14 cellular contexts compared by ENCODE assay signal in the genomic region with DNA sequence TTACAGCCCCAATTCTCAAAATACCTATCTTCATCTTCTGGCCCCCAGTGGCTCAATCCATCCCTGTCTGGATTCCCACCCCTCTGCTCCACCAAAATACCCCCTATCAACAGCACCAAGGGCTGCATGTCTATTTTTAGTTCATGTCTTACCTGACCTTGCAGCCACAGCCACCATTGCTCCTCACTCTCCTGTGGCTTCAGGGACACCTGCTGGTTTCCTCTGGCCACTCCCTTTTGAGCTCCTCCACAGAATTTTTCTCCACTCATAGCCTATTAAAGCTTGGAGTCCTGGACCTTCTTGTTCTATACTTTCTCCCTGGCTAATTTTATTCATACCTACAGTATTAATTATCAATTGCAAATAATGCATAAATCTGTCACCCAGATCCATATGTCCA.
DNase-seq lines count a peak whose midpoint lies in the region; ATAC-seq and TF ChIP-seq lines count a peak whose summit lies in the region.
"Had no signal": no experiment of that assay in that cellular context is flagged by ENCODE, and none has a peak within 500 bp of the region (broad histone marks: within the 10 kb centered on the region; RNA-seq: fewer than 3 reads in every experiment).

No MANE protein-coding gene starts in this region.

- H3K4me3 ChIP-seq in WERI-Rb-1 (ENCODE audit: low read depth, low read length), result no peak overlapping the region
- no peak overlapping the region for H3K4me3 ChIP-seq in mucosa of descending colon
- H3K4me3 ChIP-seq in gastroesophageal sphincter, result no peak overlapping the region
- H3K4me3 ChIP-seq: gastrocnemius medialis, lower lobe of right lung had no signal

- TF ChIP-seq CTCF in WERI-Rb-1 (IDR thresholded peaks at IDR 0.05; ENCODE audit: low read depth, low read length), result peak; percentile 65
- TF ChIP-seq CTCF in mucosa of descending colon (IDR thresholded peaks at IDR 0.05), result no peak
- no peak for TF ChIP-seq CTCF in gastroesophageal sphincter (IDR thresholded peaks at IDR 0.05)
- TF ChIP-seq CTCF in WTC11 (IDR thresholded peaks at IDR 0.05), result no peak

- no peaks in the 10 kb centered on the region for H3K4me1 Mint-ChIP-seq in activated CD4-positive, alpha-beta T cell treated with anti-CD3 and anti-CD28 coated beads for 36 hours
- H3K4me1 Mint-ChIP-seq in WTC11, result peaks cover 2% of the 10 kb centered on the region; the same call in 1 of the 2 replicates

- DNase-seq in ELR (ENCODE audit: low read depth) (peak; percentile 28), NCI-H1105 treated with DMSO at 0.1 percent for 48 hours (lab: John Stamatoyannopoulos, UW) (peak; percentile 61), WERI-Rb-1 (peak; percentile 63), mucosa of descending colon (peak in 1 of 3 donors; percentile 9), WTC11 (ENCODE audit: low spot score) (no peak)
- no peak for DNase-seq in activated CD4-positive, alpha-beta T cell treated with anti-CD3 and anti-CD28 coated beads for 36 hours
- DNase-seq: gastrocnemius medialis; lower lobe of right lung; NCI-H524 treated with DMSO at 0.1 percent for 48 hours; posterior cingulate gyrus; stimulated activated CD4-positive, alpha-beta T cell treated with anti-CD3 and anti-CD28 coated beads, Interleukin-4, amount 100 ng/mL, for 1 hour had no signal

- H3K9me3 ChIP-seq in WERI-Rb-1 (ENCODE audit: severe bottlenecking) (no peaks in the 10 kb centered on the region), mucosa of descending colon (no peaks in the 10 kb centered on the region), gastroesophageal sphincter (no peaks in the 10 kb centered on the region)
- H3K9me3 ChIP-seq: gastrocnemius medialis, lower lobe of right lung had no signal

- no peak overlapping the region for H3K4me3 Mint-ChIP-seq in activated CD4-positive, alpha-beta T cell treated with anti-CD3 and anti-CD28 coated beads for 36 hours
- no peak overlapping the region for H3K4me3 Mint-ChIP-seq in WTC11
- H3K4me3 Mint-ChIP-seq: stimulated activated naive CD8-positive, alpha-beta T cell treated with anti-CD3 and anti-CD28 coated beads, Interleukin-15, Interleukin-2, amounts not matched to agents 100 ng/mL and 50 ng/mL, for 24 hours had no signal

- ATAC-seq in mucosa of descending colon (peak; percentile 28), HG02938 (IDR thresholded peaks at IDR 0.05; ENCODE audit: unreplicated experiment) (no peak), gastroesophageal sphincter (no peak), WTC11 (no peak)
- ATAC-seq in activated CD4-positive, alpha-beta T cell treated with anti-CD3 and anti-CD28 coated beads for 36 hours, result no peak
- ATAC-seq: gastrocnemius medialis, lower lobe of right lung had no signal

- H3K4me1 ChIP-seq in mucosa of descending colon (ENCODE audit: low read depth) (no peaks in the 10 kb centered on the region), gastroesophageal sphincter (no peaks in the 10 kb centered on the region)
- H3K4me1 ChIP-seq: gastrocnemius medialis, lower lobe of right lung had no signal

- H3K27me3 ChIP-seq in WERI-Rb-1 (ENCODE audit: insufficient read depth, low read depth, severe bottlenecking) (no peaks in the 10 kb centered on the region), gastroesophageal sphincter (peaks cover 5% of the 10 kb centered on the region)
- H3K27me3 ChIP-seq: gastrocnemius medialis had no signal

- H3K27ac ChIP-seq in WERI-Rb-1 (no peak overlapping the region), gastroesophageal sphincter (no peak overlapping the region)
- H3K27ac ChIP-seq: gastrocnemius medialis, lower lobe of right lung had no signal

- H3K27ac Mint-ChIP-seq in activated CD4-positive, alpha-beta T cell treated with anti-CD3 and anti-CD28 coated beads for 36 hours, result no peak overlapping the region
- no peak overlapping the region for H3K27ac Mint-ChIP-seq in WTC11
- H3K27ac Mint-ChIP-seq: stimulated activated naive CD8-positive, alpha-beta T cell treated with anti-CD3 and anti-CD28 coated beads, Interleukin-15, Interleukin-2, amounts not matched to agents 100 ng/mL and 50 ng/mL, for 24 hours had no signal

- no peaks in the 10 kb centered on the region for H3K36me3 Mint-ChIP-seq in activated CD4-positive, alpha-beta T cell treated with anti-CD3 and anti-CD28 coated beads for 36 hours (ENCODE audit: low read depth)
- H3K36me3 Mint-ChIP-seq in WTC11, result no peaks in the 10 kb centered on the region

- TF ChIP-seq POLR2A in gastroesophageal sphincter (IDR thresholded peaks at IDR 0.05), result no peak

- no peak for TF ChIP-seq EP300 in gastroesophageal sphincter (IDR thresholded peaks at IDR 0.05)

- CTCF ChIA-PET in activated CD4-positive, alpha-beta T cell treated with anti-CD3 and anti-CD28 coated beads for 36 hours (lab: Charles Lee), result interaction anchor here (0.6 to 0.8 kb wide), 2 partner anchors 62 to 347 kb away, joined by 3 read pairs; no protein-coding TSS in a partner anchor
- CTCF ChIA-PET in WTC11 (lab: Charles Lee), result interaction anchor here (0.6 to 0.7 kb wide), 2 partner anchors 295 to 325 kb away, joined by 6 read pairs; no protein-coding TSS in a partner anchor

- no peaks in the 10 kb centered on the region for H3K9me3 Mint-ChIP-seq in activated CD4-positive, alpha-beta T cell treated with anti-CD3 and anti-CD28 coated beads for 36 hours (ENCODE audit: low read depth)
- H3K9me3 Mint-ChIP-seq in WTC11, result no peaks in the 10 kb centered on the region
- H3K9me3 Mint-ChIP-seq: stimulated activated naive CD8-positive, alpha-beta T cell treated with anti-CD3 and anti-CD28 coated beads, Interleukin-15, Interleukin-2, amounts not matched to agents 100 ng/mL and 50 ng/mL, for 24 hours had no signal

- POLR2A ChIA-PET in activated CD4-positive, alpha-beta T cell treated with anti-CD3 and anti-CD28 coated beads for 36 hours (lab: Charles Lee), result no interaction called here
- POLR2A ChIA-PET in WTC11 (lab: Charles Lee), result no interaction called here

- intact Hi-C loops in mucosa of descending colon (cut with DNase I, micrococcal nuclease), result no loop called here
- intact Hi-C loops in activated CD4-positive, alpha-beta T cell treated with anti-CD3 and anti-CD28 coated beads for 36 hours (cut with DNase I, micrococcal nuclease), result loop anchor here in 1 of 2 experiments (10.0 kb wide), 1 partner anchor 59 kb away; no protein-coding TSS in a partner anchor

- H3K36me3 ChIP-seq in WERI-Rb-1 (no peaks in the 10 kb centered on the region), mucosa of descending colon (ENCODE audit: low read depth) (no peaks in the 10 kb centered on the region), gastroesophageal sphincter (no peaks in the 10 kb centered on the region)
- H3K36me3 ChIP-seq: gastrocnemius medialis, lower lobe of right lung had no signal

- H3K27me3 Mint-ChIP-seq in activated CD4-positive, alpha-beta T cell treated with anti-CD3 and anti-CD28 coated beads for 36 hours, result no peaks in the 10 kb centered on the region
- no peaks in the 10 kb centered on the region for H3K27me3 Mint-ChIP-seq in WTC11 (ENCODE audit: low read depth)
- H3K27me3 Mint-ChIP-seq: stimulated activated naive CD8-positive, alpha-beta T cell treated with anti-CD3 and anti-CD28 coated beads, Interleukin-15, Interleukin-2, amounts not matched to agents 100 ng/mL and 50 ng/mL, for 24 hours had no signal

TF ChIP-seq in WTC11, 78 proteins besides CTCF, POLR2A, EP300 and RAD21 (continues in another document):
- TF ChIP-seq GTF2I (CRISPR knock-in tag; conservative IDR thresholded peaks at IDR 0.05), result no peak
- no peak for TF ChIP-seq ZBTB21 (CRISPR knock-in tag; IDR thresholded peaks at IDR 0.05; ENCODE audit: borderline replicate concordance)
- TF ChIP-seq JAZF1 (CRISPR knock-in tag; IDR thresholded peaks at IDR 0.05), result no peak
- no peak for TF ChIP-seq SMAD4 (CRISPR knock-in tag; IDR thresholded peaks at IDR 0.05)
- no peak for TF ChIP-seq ZNF219 (CRISPR knock-in tag; IDR thresholded peaks at IDR 0.05; ENCODE audit: borderline replicate concordance)
- TF ChIP-seq NR3C1 (CRISPR knock-in tag; conservative IDR thresholded peaks at IDR 0.05; ENCODE audit: low read depth), result no peak
- no peak for TF ChIP-seq FOXJ3 (CRISPR knock-in tag; IDR thresholded peaks at IDR 0.05; ENCODE audit: borderline replicate concordance)
- TF ChIP-seq OVOL2 (CRISPR knock-in tag; IDR thresholded peaks at IDR 0.05; ENCODE audit: borderline replicate concordance), result no peak
- TF ChIP-seq, protein P1, sequence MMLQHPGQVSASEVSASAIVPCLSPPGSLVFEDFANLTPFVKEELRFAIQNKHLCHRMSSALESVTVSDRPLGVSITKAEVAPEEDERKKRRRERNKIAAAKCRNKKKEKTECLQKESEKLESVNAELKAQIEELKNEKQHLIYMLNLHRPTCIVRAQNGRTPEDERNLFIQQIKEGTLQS (CRISPR knock-in tag; conservative IDR thresholded peaks at IDR 0.05), result no peak
- no peak for TF ChIP-seq PRRX2 (CRISPR knock-in tag; IDR thresholded peaks at IDR 0.05)
- TF ChIP-seq SMAD3 (CRISPR knock-in tag; IDR thresholded peaks at IDR 0.05; ENCODE audit: borderline replicate concordance), result no peak
- no peak for TF ChIP-seq KAT7 (CRISPR knock-in tag; IDR thresholded peaks at IDR 0.05; ENCODE audit: borderline replicate concordance)
- no peak for TF ChIP-seq NFE2L1 (CRISPR knock-in tag; IDR thresholded peaks at IDR 0.05)
- no peak for TF ChIP-seq RELA (CRISPR knock-in tag; IDR thresholded peaks at IDR 0.05; ENCODE audit: borderline replicate concordance)
- TF ChIP-seq, protein P2, sequence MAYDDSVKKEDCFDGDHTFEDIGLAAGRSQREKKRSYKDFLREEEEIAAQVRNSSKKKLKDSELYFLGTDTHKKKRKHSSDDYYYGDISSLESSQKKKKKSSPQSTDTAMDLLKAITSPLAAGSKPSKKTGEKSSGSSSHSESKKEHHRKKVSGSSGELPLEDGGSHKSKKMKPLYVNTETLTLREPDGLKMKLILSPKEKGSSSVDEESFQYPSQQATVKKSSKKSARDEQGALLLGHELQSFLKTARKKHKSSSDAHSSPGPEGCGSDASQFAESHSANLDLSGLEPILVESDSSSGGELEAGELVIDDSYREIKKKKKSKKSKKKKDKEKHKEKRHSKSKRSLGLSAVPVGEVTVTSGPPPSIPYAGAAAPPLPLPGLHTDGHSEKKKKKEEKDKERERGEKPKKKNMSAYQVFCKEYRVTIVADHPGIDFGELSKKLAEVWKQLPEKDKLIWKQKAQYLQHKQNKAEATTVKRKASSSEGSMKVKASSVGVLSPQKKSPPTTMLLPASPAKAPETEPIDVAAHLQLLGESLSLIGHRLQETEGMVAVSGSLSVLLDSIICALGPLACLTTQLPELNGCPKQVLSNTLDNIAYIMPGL (CRISPR knock-in tag; IDR thresholded peaks at IDR 0.05), result no peak
- TF ChIP-seq CBFB (CRISPR knock-in tag; IDR thresholded peaks at IDR 0.05; ENCODE audit: low read depth), result no peak

Comparison
In these comparisons a context has a peak if more than half of its experiments do, and no peak if none do; other contexts are left out.
1. DNase-seq: peak in ELR (single experiment), NCI-H1105 treated with DMSO at 0.1 percent for 48 hours (single experiment) and WERI-Rb-1 (single experiment); none in activated CD4-positive, alpha-beta T cell treated with anti-CD3 and anti-CD28 coated beads for 36 hours (single experiment) and WTC11 (single experiment).